Comparison of ENCODE assay signal across 24 cellular contexts in genomic region chr5:107968465-107968864, GRCh38.
A peak's percentile ranks its signal among the peaks of the same experiment; 100 is the strongest.
DNase-seq lines count a peak whose midpoint lies in the region; TF ChIP-seq lines count a peak whose summit lies in the region.
"Had no signal": no experiment of that assay in that cellular context is flagged by ENCODE, and none has a peak within 500 bp of the region (broad histone marks: within the 10 kb centered on the region; RNA-seq: fewer than 3 reads in every experiment).

No MANE protein-coding gene starts in this region.

- TF ChIP-seq RAD21 in SK-N-SH (IDR thresholded peaks at IDR 0.05; ENCODE audit: low read length): no peak

- POLR2A ChIA-PET in SK-N-SH (lab: Yijun Ruan, JAX): no interaction called here

- H3K4me1 Mint-ChIP-seq in activated T-cell treated with anti-CD3 and anti-CD28 coated beads, Interleukin-2, amount 50 U/mL, for 24 hours (ENCODE audit: low read depth): no peaks in the 10 kb centered on the region

- no peaks in the 10 kb centered on the region for H4K20me1 ChIP-seq in SK-N-SH (ENCODE audit: insufficient read depth)

- H3K9me2 ChIP-seq in SK-N-SH: no peaks in the 10 kb centered on the region

- H3K4me3 ChIP-seq in AG09309 (ENCODE audit: control insufficient read depth, low read depth, low read length) (no peak overlapping the region), SK-N-SH (ENCODE audit: low read depth in 2 of 2, low read length in 1 of 2) (no peak overlapping the region), fibroblast of mammary gland (ENCODE audit: control insufficient read depth, low read depth, low read length) (no peak overlapping the region)
- H3K4me3 ChIP-seq: thyroid gland had no signal

- no peaks in the 10 kb centered on the region for H3K9me3 Mint-ChIP-seq in activated T-cell treated with anti-CD3 and anti-CD28 coated beads, Interleukin-2, amount 50 U/mL, for 24 hours
- H3K9me3 Mint-ChIP-seq: CD8-positive, alpha-beta memory T cell; T-helper 1 cell treated with Interleukin-12 subunit alpha and Interleukin-12 subunit beta and Interleukin-4 antibody, amounts not matched to agents 30 μg/mL and 1 μg/mL, for 36 hours had no signal

- H3K4me2 ChIP-seq in SK-N-SH: 0 out of 2 replicates have a peak overlapping the region, but pooled peaks have one; percentile 36

- no peaks in the 10 kb centered on the region for H3K36me3 ChIP-seq in SK-N-SH (replicated peaks in 1 of 2; ENCODE audit: control insufficient read depth in 1 of 2, insufficient read depth in 2 of 2, low read length in 1 of 2)
- H3K36me3 ChIP-seq: neutrophil, thyroid gland had no signal

- no peak for TF ChIP-seq EP300 in SK-N-SH (IDR thresholded peaks at IDR 0.05; ENCODE audit: borderline replicate concordance in 1 of 2, low read depth in 1 of 2, low read length in 1 of 2)

- peaks cover 22% of the 10 kb centered on the region for H3F3A ChIP-seq in SK-N-SH (replicated peaks; ENCODE audit: insufficient read depth)

- H3K4me3 Mint-ChIP-seq in activated T-cell treated with anti-CD3 and anti-CD28 coated beads, Interleukin-2, amount 50 U/mL, for 24 hours: no peak overlapping the region
- H3K4me3 Mint-ChIP-seq: CD8-positive, alpha-beta memory T cell; T-helper 1 cell treated with Interleukin-12 subunit alpha and Interleukin-12 subunit beta and Interleukin-4 antibody, amounts not matched to agents 30 μg/mL and 1 μg/mL, for 36 hours had no signal

- peak overlapping the region in 1 of 2 experiments; percentile 73; a peak in 2 of 4 replicates for H3K27ac ChIP-seq in SK-N-SH (ENCODE audit: low read depth in 2 of 2, low read length in 1 of 2)
- H3K27ac ChIP-seq: neutrophil, thyroid gland had no signal

- TF ChIP-seq CTCF in AG09309 (IDR thresholded peaks at IDR 0.05; ENCODE audit: control insufficient read depth, insufficient read depth, low read depth, low read length, missing control alignments) (no peak), SK-N-SH (IDR thresholded peaks at IDR 0.05) (no peak), fibroblast of mammary gland (conservative IDR thresholded peaks at IDR 0.05; ENCODE audit: control insufficient read depth, insufficient read depth, low read depth, low read length) (no peak)

- no peak overlapping the region for H3K27ac Mint-ChIP-seq in activated T-cell treated with anti-CD3 and anti-CD28 coated beads, Interleukin-2, amount 50 U/mL, for 24 hours
- H3K27ac Mint-ChIP-seq: CD8-positive, alpha-beta memory T cell; T-helper 1 cell treated with Interleukin-12 subunit alpha and Interleukin-12 subunit beta and Interleukin-4 antibody, amounts not matched to agents 30 μg/mL and 1 μg/mL, for 36 hours had no signal

- DNase-seq in AG09309 (ENCODE audit: low read depth) (peak; percentile 46), GM04503 (ENCODE audit: low read depth) (peak; percentile 8), SK-N-SH (no peak), fibroblast of mammary gland (ENCODE audit: low read depth) (peak; percentile 44), LoVo (ENCODE audit: low spot score) (no peak), nucleus accumbens (lab: John Stamatoyannopoulos, UW) (no peak)
- DNase-seq in activated T-cell treated with anti-CD3 and anti-CD28 coated beads, Interleukin-2, amount 50 U/mL, for 24 hours: no peak
- no peak for DNase-seq in stimulated activated CD4-positive, alpha-beta T cell treated with anti-CD3 and anti-CD28 coated beads, Interleukin-4, amount 100 ng/mL, for 24 hours
- DNase-seq: activated CD4-positive, alpha-beta T cell treated with anti-CD3 and anti-CD28 coated beads for 4 hours; activated naive CD4-positive, alpha-beta T cell treated with Interleukin-2 at 50 U/mL for 16 hours; activated T-cell treated with anti-CD3 and anti-CD28 coated beads, Interleukin-2, amount 50 U/mL, for 48 hours; AML-193; CD8-positive, alpha-beta memory T cell; cerebellar nuclear complex; DMS53; left cardiac atrium; MM.1S; NCI-H1436 treated with DMSO at 0.1 percent for 48 hours; OCI-M1; stimulated activated CD4-positive, alpha-beta T cell treated with anti-CD3 and anti-CD28 coated beads, Interleukin-2, amount 100 ng/mL, for 48 hours; stimulated activated naive CD4-positive, alpha-beta T cell treated with Interleukin-2 at 50 U/mL for 16 hours; thyroid gland had no signal

- no peaks in the 10 kb centered on the region for H3K27me3 Mint-ChIP-seq in activated T-cell treated with anti-CD3 and anti-CD28 coated beads, Interleukin-2, amount 50 U/mL, for 24 hours
- H3K27me3 Mint-ChIP-seq: CD8-positive, alpha-beta memory T cell had no signal

- H3K9ac ChIP-seq in SK-N-SH: no peak overlapping the region

- CTCF ChIA-PET in SK-N-SH (lab: Yijun Ruan, JAX): interaction anchor here (1.4 kb wide), 1 partner anchor 11 kb away, joined by 5 read pairs; no protein-coding TSS in a partner anchor

- H2AFZ ChIP-seq in SK-N-SH (ENCODE audit: low read depth): no peak overlapping the region

- H3K79me2 ChIP-seq in SK-N-SH (ENCODE audit: insufficient read depth): no peaks in the 10 kb centered on the region

- no peaks in the 10 kb centered on the region for H3K9me3 ChIP-seq in SK-N-SH
- H3K9me3 ChIP-seq: neutrophil, thyroid gland had no signal

- no peaks in the 10 kb centered on the region for H3K27me3 ChIP-seq in SK-N-SH (ENCODE audit: insufficient read depth)
- H3K27me3 ChIP-seq: neutrophil, thyroid gland had no signal

- no peaks in the 10 kb centered on the region for H3K36me3 Mint-ChIP-seq in activated T-cell treated with anti-CD3 and anti-CD28 coated beads, Interleukin-2, amount 50 U/mL, for 24 hours (ENCODE audit: low read depth)

- H3K4me1 ChIP-seq in SK-N-SH (ENCODE audit: control insufficient read depth in 1 of 2, insufficient read depth in 2 of 2, low read depth in 1 of 2, low read length in 1 of 2): peaks cover 4 to 5% of the 10 kb centered on the region in 2 experiments; a peak in 3 of 4 replicates
- H3K4me1 ChIP-seq: thyroid gland had no signal

TF ChIP-seq in SK-N-SH, 30 proteins besides CTCF, POLR2A, EP300 and RAD21:
- TF ChIP-seq FOXM1 (IDR thresholded peaks at IDR 0.05; ENCODE audit: low read depth): no peak
- peak; percentile 15; the same call in 1 of the 2 replicates for TF ChIP-seq FOSL2 (IDR thresholded peaks at IDR 0.05; ENCODE audit: borderline replicate concordance, low read depth)
- no peak for TF ChIP-seq RFX5 (IDR thresholded peaks at IDR 0.05; ENCODE audit: low read length)
- TF ChIP-seq JUND (IDR thresholded peaks at IDR 0.05): peak; percentile 28; the same call in 1 of the 2 replicates
- no peak for TF ChIP-seq RCOR1 (IDR thresholded peaks at IDR 0.05; ENCODE audit: low read length)
- TF ChIP-seq IRF3 (IDR thresholded peaks at IDR 0.05; ENCODE audit: low read depth, low read length): no peak
- no peak for TF ChIP-seq POLR2AphosphoS5 (IDR thresholded peaks at IDR 0.05; ENCODE audit: low read depth, low read length)

Comparison
In these comparisons a context has a peak if more than half of its experiments do, and no peak if none do; other contexts are left out.
1. DNase-seq: peak in AG09309 (single experiment), GM04503 (single experiment) and fibroblast of mammary gland (single experiment); none in SK-N-SH (single experiment), LoVo (single experiment), activated T-cell treated with anti-CD3 and anti-CD28 coated beads, Interleukin-2, amount 50 U/mL, for 24 hours (single experiment), nucleus accumbens (0 of 56) and stimulated activated CD4-positive, alpha-beta T cell treated with anti-CD3 and anti-CD28 coated beads, Interleukin-4, amount 100 ng/mL, for 24 hours (single experiment).